Comparison of ENCODE assay signal across 16 cellular contexts in genomic region chr12:99906786-99907185, GRCh38.
DNase-seq lines count a peak whose midpoint lies in the region; ATAC-seq and TF ChIP-seq lines count a peak whose summit lies in the region.
"Had no signal": no experiment of that assay in that cellular context is flagged by ENCODE, and none has a peak within 500 bp of the region (broad histone marks: within the 10 kb centered on the region; RNA-seq: fewer than 3 reads in every experiment).

No MANE protein-coding gene starts in this region.

- TF ChIP-seq CTCF in 22Rv1 (IDR thresholded peaks at IDR 0.05): no peak
- no peak for TF ChIP-seq CTCF in IMR-90 (conservative IDR thresholded peaks at IDR 0.05; ENCODE audit: low read depth, low read length)
- TF ChIP-seq CTCF in chondrocyte (IDR thresholded peaks at IDR 0.05): no peak
- TF ChIP-seq CTCF in GM20000 (IDR thresholded peaks at IDR 0.05; ENCODE audit: extremely low read depth, missing control alignments): no peak

- no peak overlapping the region for H4K5ac ChIP-seq in IMR-90 (ENCODE audit: low read depth, low read length)

- no peak overlapping the region for H2BK12ac ChIP-seq in mesenchymal stem cell (ENCODE audit: low read length in 2 of 2)

- H3K9me1 ChIP-seq in IMR-90 (ENCODE audit: insufficient read depth, low read length): no peaks in the 10 kb centered on the region

- no peak overlapping the region for H2AK5ac ChIP-seq in IMR-90 (ENCODE audit: low read depth, low read length)
- H2AK5ac ChIP-seq in mesenchymal stem cell (ENCODE audit: low read length, severe bottlenecking): no peak overlapping the region

- H3K14ac ChIP-seq in IMR-90 (replicated peaks; ENCODE audit: low read depth, low read length) (peak overlapping the region; percentile 68; the same call in 1 of the 2 replicates), mesenchymal stem cell (ENCODE audit: low read length in 2 of 2) (no peak overlapping the region)

- H2BK15ac ChIP-seq in IMR-90 (ENCODE audit: low read depth, low read length) (no peak overlapping the region), mesenchymal stem cell (ENCODE audit: low read depth, poor library complexity, severe bottlenecking) (no peak overlapping the region)

- no peak for DNase-seq in IMR-90
- no peak for DNase-seq in chondrocyte (ENCODE audit: low spot score)
- DNase-seq in mesenchymal stem cell: peak; percentile 46
- no peak for DNase-seq in activated T-helper 1 cell treated with anti-CD3 and anti-CD28 coated beads, Interleukin-12 subunit alpha, Interleukin-12 subunit beta, Interleukin-2, Interleukin-4 antibody, amounts not matched to agents 30 ng/mL and 10 ng/mL and 1 ng/mL, durations not matched to agents 14 hours and 24 hours and 36 hours (ENCODE audit: low spot score)
- no peak for DNase-seq in NCI-H524 (lab: John Stamatoyannopoulos, UW)
- no peak for DNase-seq in aorta
- no peak for DNase-seq in GM20000 (ENCODE audit: low spot score)
- DNase-seq: C1 segment of cervical spinal cord; Calu3; CD4-positive, alpha-beta T cell; DMS 273 treated with DMSO at 0.1 percent for 48 hours; HCEC 1CT; HFFc6 had no signal

- no peak for TF ChIP-seq RAD21 in IMR-90 (IDR thresholded peaks at IDR 0.05; ENCODE audit: low read length)

- H3K36me3 ChIP-seq in IMR-90 (ENCODE audit: control insufficient read depth, insufficient read depth, low read length): no peaks in the 10 kb centered on the region
- no peaks in the 10 kb centered on the region for H3K36me3 ChIP-seq in mesenchymal stem cell (ENCODE audit: control insufficient read depth in 1 of 2, insufficient read depth in 2 of 2, low read depth in 1 of 2, low read length in 2 of 2)
- H3K36me3 ChIP-seq in aorta (ENCODE audit: control insufficient read depth in 1 of 2, insufficient read depth in 2 of 2, low read length in 1 of 2): no peaks in the 10 kb centered on the region

- H3K9ac ChIP-seq in IMR-90 (ENCODE audit: low read depth, low read length) (no peak overlapping the region), mesenchymal stem cell (ENCODE audit: low read length) (no peak overlapping the region)

- H2AK9ac ChIP-seq in IMR-90 (replicated peaks; ENCODE audit: low read depth, low read length, poor library complexity): no peak overlapping the region

- in situ Hi-C loops in IMR-90 (cut with MboI; ENCODE audit: low sequenced_read_pairs): no loop called here

- intact Hi-C loops in IMR-90 (cut with micrococcal nuclease): no loop called here
- intact Hi-C loops in activated T-helper 1 cell treated with anti-CD3 and anti-CD28 coated beads, Interleukin-12 subunit alpha, Interleukin-12 subunit beta, Interleukin-2, Interleukin-4 antibody, amounts not matched to agents 30 ng/mL and 10 ng/mL and 1 ng/mL, durations not matched to agents 14 hours and 24 hours and 36 hours (cut with micrococcal nuclease): no loop called here
- intact Hi-C loops in aorta (cut with DNase I): loop anchor here in 1 of 2 donors (10.0 kb wide), 1 partner anchor 82 kb away; no protein-coding TSS in a partner anchor

- WGBS in IMR-90 (ENCODE audit: extremely low coverage in 2 of 2, insufficient read length in 1 of 2), 2 experiments: no CpG with 5 or more reads among the region's 1 CpG
- WGBS in mesenchymal stem cell: no CpG with 5 or more reads among the region's 1 CpG
- 95 to 97% methylated on average over 1 of the region's 1 CpG for whole genome bisulfite sequencing in aorta, 2 donors

- H2BK120ac ChIP-seq in IMR-90 (ENCODE audit: low read depth, low read length): no peak overlapping the region
- H2BK120ac ChIP-seq in mesenchymal stem cell (ENCODE audit: low read depth, low read length): no peak overlapping the region

- H3K56ac ChIP-seq in IMR-90 (ENCODE audit: extremely low read depth, insufficient read depth, low read length): no peak overlapping the region; the same call in 1 of the 2 replicates

- H3K27ac ChIP-seq in 22Rv1: peak overlapping the region; percentile 35
- H3K27ac ChIP-seq in IMR-90 (ENCODE audit: insufficient read depth, low read length): no peak overlapping the region
- H3K27ac ChIP-seq in mesenchymal stem cell (ENCODE audit: low read length, poor library complexity, severe bottlenecking): no peak overlapping the region
- H3K27ac ChIP-seq in aorta (ENCODE audit: low read depth in 1 of 2, low read length in 2 of 2): no peak overlapping the region
- H3K27ac ChIP-seq: HL-60 had no signal

- H3K18ac ChIP-seq in IMR-90 (ENCODE audit: low read depth, low read length) (peak overlapping the region; percentile 65; the same call in 1 of the 2 replicates), mesenchymal stem cell (ENCODE audit: low read depth in 1 of 2, low read length in 2 of 2) (no peak overlapping the region)

- H3K4ac ChIP-seq in IMR-90 (ENCODE audit: low read depth, low read length) (no peak overlapping the region), mesenchymal stem cell (ENCODE audit: low read depth in 1 of 2, low read length in 2 of 2) (no peak overlapping the region)

- H3K9me3 Mint-ChIP-seq in chondrocyte (ENCODE audit: low read depth): peaks cover 3% of the 10 kb centered on the region
- H3K9me3 Mint-ChIP-seq in activated T-helper 1 cell treated with anti-CD3 and anti-CD28 coated beads, Interleukin-12 subunit alpha, Interleukin-12 subunit beta, Interleukin-2, Interleukin-4 antibody, amounts not matched to agents 30 ng/mL and 10 ng/mL and 1 ng/mL, durations not matched to agents 14 hours and 24 hours and 36 hours: no peaks in the 10 kb centered on the region
- H3K9me3 Mint-ChIP-seq: CD4-positive, alpha-beta T cell; HFFc6 had no signal

- H4K91ac ChIP-seq in IMR-90 (ENCODE audit: insufficient read depth, low read depth, low read length) (no peak overlapping the region), mesenchymal stem cell (ENCODE audit: low read length) (no peak overlapping the region)

- POLR2A ChIA-PET in IMR-90 (lab: Charles Lee; ENCODE audit: unreplicated experiment): no interaction called here

- H3K23ac ChIP-seq in IMR-90 (ENCODE audit: low read depth, low read length): no peak overlapping the region
- H3K23ac ChIP-seq in mesenchymal stem cell (ENCODE audit: low read length in 2 of 2): no peak overlapping the region

- no peaks in the 10 kb centered on the region for H3K9me3 ChIP-seq in IMR-90 (ENCODE audit: control insufficient read depth, insufficient read depth, low read length)
- no peaks in the 10 kb centered on the region for H3K9me3 ChIP-seq in mesenchymal stem cell (ENCODE audit: control insufficient read depth, low read length)
- H3K9me3 ChIP-seq in aorta (ENCODE audit: control insufficient read depth, low read length): no peaks in the 10 kb centered on the region

- H3K4me1 Mint-ChIP-seq in chondrocyte (ENCODE audit: low read depth): peaks cover 50% of the 10 kb centered on the region
- no peaks in the 10 kb centered on the region for H3K4me1 Mint-ChIP-seq in activated T-helper 1 cell treated with anti-CD3 and anti-CD28 coated beads, Interleukin-12 subunit alpha, Interleukin-12 subunit beta, Interleukin-2, Interleukin-4 antibody, amounts not matched to agents 30 ng/mL and 10 ng/mL and 1 ng/mL, durations not matched to agents 14 hours and 24 hours and 36 hours (ENCODE audit: low read depth)
- H3K4me1 Mint-ChIP-seq: B cell had no signal

- no peak overlapping the region for H3K4me3 Mint-ChIP-seq in chondrocyte (ENCODE audit: unreplicated experiment)
- no peak overlapping the region for H3K4me3 Mint-ChIP-seq in activated T-helper 1 cell treated with anti-CD3 and anti-CD28 coated beads, Interleukin-12 subunit alpha, Interleukin-12 subunit beta, Interleukin-2, Interleukin-4 antibody, amounts not matched to agents 30 ng/mL and 10 ng/mL and 1 ng/mL, durations not matched to agents 14 hours and 24 hours and 36 hours
- H3K4me3 Mint-ChIP-seq: B cell; CD4-positive, alpha-beta T cell had no signal

- H2AFZ ChIP-seq in IMR-90 (replicated peaks; ENCODE audit: low read length, poor library complexity) (no peak overlapping the region), mesenchymal stem cell (ENCODE audit: low read depth, low read length) (no peak overlapping the region)

- peak; percentile 45; the same call in 1 of the 2 replicates for ATAC-seq in IMR-90 (ENCODE audit: low read depth)
- no peak for ATAC-seq in aorta (ENCODE audit: low FRiP score)

- no TSS peak for BruUV-seq in IMR-90 (replicated peaks; lab: Mats Ljungman, UMichigan)

- CTCF ChIA-PET in IMR-90 (lab: Yijun Ruan, JAX): no interaction called here

- H3K36me3 Mint-ChIP-seq in chondrocyte (ENCODE audit: low read depth): no peaks in the 10 kb centered on the region
- no peaks in the 10 kb centered on the region for H3K36me3 Mint-ChIP-seq in activated T-helper 1 cell treated with anti-CD3 and anti-CD28 coated beads, Interleukin-12 subunit alpha, Interleukin-12 subunit beta, Interleukin-2, Interleukin-4 antibody, amounts not matched to agents 30 ng/mL and 10 ng/mL and 1 ng/mL, durations not matched to agents 14 hours and 24 hours and 36 hours (ENCODE audit: low read depth)

- H2BK5ac ChIP-seq in IMR-90 (ENCODE audit: low read depth, low read length, poor library complexity, severe bottlenecking) (no peak overlapping the region), mesenchymal stem cell (ENCODE audit: low read depth, low read length, poor library complexity, severe bottlenecking) (no peak overlapping the region)

- no peak for TF ChIP-seq POLR2A in IMR-90 (IDR thresholded peaks at IDR 0.05; ENCODE audit: low read depth, low read length)

- no peaks in the 10 kb centered on the region for H3K4me1 ChIP-seq in IMR-90 (ENCODE audit: control insufficient read depth, insufficient read depth, low read length)
- H3K4me1 ChIP-seq in mesenchymal stem cell (ENCODE audit: control insufficient read depth, insufficient read depth, low read depth, low read length): no peaks in the 10 kb centered on the region
- no peaks in the 10 kb centered on the region for H3K4me1 ChIP-seq in aorta (ENCODE audit: control insufficient read depth in 1 of 2, insufficient read depth in 2 of 2, low read length in 2 of 2)

- H3K4me3 ChIP-seq in IMR-90 (ENCODE audit: insufficient read depth, low read depth, low read length) (no peak overlapping the region), mesenchymal stem cell (ENCODE audit: insufficient read depth in 1 of 2, low read depth in 1 of 2, low read length in 2 of 2) (no peak overlapping the region), aorta (ENCODE audit: low read length in 2 of 2) (no peak overlapping the region)

- no peaks in the 10 kb centered on the region for H4K20me1 ChIP-seq in IMR-90 (ENCODE audit: insufficient read depth, low read length)

- no peak overlapping the region for H4K8ac ChIP-seq in IMR-90 (ENCODE audit: low read depth in 2 of 2, low read length in 2 of 2)
- no peak overlapping the region for H4K8ac ChIP-seq in mesenchymal stem cell (ENCODE audit: low read length)

- H3K27me3 Mint-ChIP-seq in chondrocyte (ENCODE audit: low read depth): peaks cover 4% of the 10 kb centered on the region
- H3K27me3 Mint-ChIP-seq in activated T-helper 1 cell treated with anti-CD3 and anti-CD28 coated beads, Interleukin-12 subunit alpha, Interleukin-12 subunit beta, Interleukin-2, Interleukin-4 antibody, amounts not matched to agents 30 ng/mL and 10 ng/mL and 1 ng/mL, durations not matched to agents 14 hours and 24 hours and 36 hours (ENCODE audit: insufficient read depth): no peaks in the 10 kb centered on the region
- H3K27me3 Mint-ChIP-seq: B cell; CD4-positive, alpha-beta T cell had no signal

- no peak overlapping the region for H2BK20ac ChIP-seq in IMR-90 (ENCODE audit: low read depth, low read length)

- dilution Hi-C loops in IMR-90 (cut with HindIII; ENCODE audit: low sequenced_read_pairs, unreplicated experiment): no loop called here

- no peaks in the 10 kb centered on the region for H3K27me3 ChIP-seq in IMR-90 (ENCODE audit: control insufficient read depth, insufficient read depth, low read length)
- H3K27me3 ChIP-seq in mesenchymal stem cell (ENCODE audit: control insufficient read depth in 1 of 2, insufficient read depth in 1 of 2, low read length in 2 of 2): no peaks in the 10 kb centered on the region
- H3K27me3 ChIP-seq in aorta (ENCODE audit: control insufficient read depth in 1 of 2, insufficient read depth in 2 of 2, low read length in 1 of 2): no peaks in the 10 kb centered on the region

- H3K4me2 ChIP-seq in IMR-90 (ENCODE audit: low read depth, low read length) (no peak overlapping the region), mesenchymal stem cell (ENCODE audit: low read length, poor library complexity, severe bottlenecking) (no peak overlapping the region)

- H3K27ac Mint-ChIP-seq in chondrocyte (ENCODE audit: unreplicated experiment): peak overlapping the region; percentile 63
- no peak overlapping the region for H3K27ac Mint-ChIP-seq in activated T-helper 1 cell treated with anti-CD3 and anti-CD28 coated beads, Interleukin-12 subunit alpha, Interleukin-12 subunit beta, Interleukin-2, Interleukin-4 antibody, amounts not matched to agents 30 ng/mL and 10 ng/mL and 1 ng/mL, durations not matched to agents 14 hours and 24 hours and 36 hours
- H3K27ac Mint-ChIP-seq: B cell; CD4-positive, alpha-beta T cell; HFFc6 had no signal

- H3K79me1 ChIP-seq in IMR-90 (ENCODE audit: low read depth in 1 of 2, low read length in 2 of 2): no peaks in the 10 kb centered on the region
- no peaks in the 10 kb centered on the region for H3K79me1 ChIP-seq in mesenchymal stem cell (replicated peaks; ENCODE audit: low read length, poor library complexity, severe bottlenecking)
